In the genomic region with DNA sequence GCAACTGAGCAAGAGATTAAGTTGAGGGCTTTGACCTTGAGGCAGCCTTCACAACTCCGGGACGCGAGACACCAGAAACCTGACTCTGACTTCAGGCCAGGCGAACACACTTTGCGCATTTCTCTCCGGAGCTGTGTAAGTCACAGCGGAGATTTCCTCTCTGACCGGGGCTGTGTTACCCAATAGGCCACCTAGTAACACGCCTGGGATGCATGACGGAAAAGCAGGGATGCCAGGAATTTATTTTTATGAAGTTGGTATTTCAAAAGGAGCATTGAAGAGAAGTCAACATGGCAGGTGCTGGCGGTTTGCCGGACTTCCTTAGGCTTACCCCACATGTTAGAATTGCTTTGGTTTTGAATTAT, we compare ENCODE assay signal across 26 cellular contexts. TPM values are rescaled to one million over a fixed set of nuclear protein-coding genes. Genes with fewer than 3 reads are reported as not detected.
"Had no signal": no experiment of that assay in that cellular context is flagged by ENCODE, and none has a peak within 500 bp of the region (broad histone marks: within the 10 kb centered on the region; RNA-seq: fewer than 3 reads in every experiment).

No MANE protein-coding gene starts in this region.

- H3K27ac ChIP-seq: dorsolateral prefrontal cortex, gastroesophageal sphincter, heart right ventricle, left lung, pancreas, sigmoid colon, skin epidermis, spleen, thoracic aorta, tibial nerve, upper lobe of right lung, uterus had no signal

- DNase-seq: central memory CD4-positive, alpha-beta T cell; dorsolateral prefrontal cortex; effector CD4-positive, alpha-beta T cell; foreskin fibroblast; heart right ventricle; hippocampal formation; left lung; mesenchymal stem cell; midbrain; nephron progenitor cell; occipital lobe; pancreas; spleen; stimulated activated CD4-positive, alpha-beta T cell treated with anti-CD3 and anti-CD28 coated beads, Interleukin-4, amount 100 ng/mL, for 4 hours; upper lobe of right lung; uterus had no signal

- H3K4me3 ChIP-seq: dorsolateral prefrontal cortex, gastroesophageal sphincter, heart right ventricle, left lung, pancreas, sigmoid colon, skin epidermis, spleen, thoracic aorta, tibial nerve, upper lobe of right lung, uterus had no signal

- H3K36me3 ChIP-seq: gastroesophageal sphincter, heart right ventricle, left lung, pancreas, sigmoid colon, spleen, thoracic aorta, tibial nerve, upper lobe of right lung, uterus had no signal

- H3K4me1 ChIP-seq: gastroesophageal sphincter, heart right ventricle, left lung, pancreas, sigmoid colon, spleen, tibial nerve, upper lobe of right lung, uterus had no signal

- FAIRE-seq: colon, islet of Langerhans, pancreas had no signal

- ATAC-seq: gastroesophageal sphincter; heart right ventricle; left lung; naive thymus-derived CD8-positive, alpha-beta T cell; pancreas; stimulated activated memory B cell treated with anti-CD40 and anti-IgM and Interleukin-4, amounts not matched to agents 10 μg/mL and 1 μg/mL and 100 μg/mL, for 72 hours; upper lobe of right lung had no signal

- H3K27me3 ChIP-seq: pancreas, sigmoid colon, tibial nerve, upper lobe of right lung, uterus had no signal

- H3K9me3 ChIP-seq: pancreas, thoracic aorta, uterus had no signal

RNA-seq across cellular contexts. Expression of gene FZD10, which starts 23.8 kb away (rescaled TPM):
- total RNA-seq: naive thymus-derived CD8-positive, alpha-beta T cell; pulmonary artery endothelial cell had no signal
- polyA plus RNA-seq: naive thymus-derived CD8-positive, alpha-beta T cell had no signal
